ENCODE assay signal across 8 cellular contexts in the genomic region with DNA sequence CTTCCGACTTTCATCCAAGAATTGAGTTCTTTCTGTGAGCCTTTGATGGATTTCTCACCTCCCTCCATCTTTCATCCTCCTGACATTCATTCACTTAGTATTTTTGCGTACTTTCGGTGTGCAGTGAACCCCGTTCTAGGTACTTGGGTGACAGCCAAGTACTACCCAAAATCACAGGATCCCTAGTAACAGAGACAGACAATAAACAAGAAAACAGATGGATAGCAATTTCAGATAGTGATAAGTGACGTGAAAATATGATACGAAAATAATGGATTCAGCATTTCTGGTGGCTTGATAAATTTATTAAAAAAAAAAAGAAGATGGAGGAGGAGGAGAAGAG. TPM values are rescaled to one million over a fixed set of nuclear protein-coding genes. Genes with fewer than 3 reads are reported as not detected.
DNase-seq lines count a peak whose midpoint lies in the region; ATAC-seq and TF ChIP-seq lines count a peak whose summit lies in the region.

No MANE protein-coding gene starts in this region.

- no peaks in the 10 kb centered on the region for H3K9me3 Mint-ChIP-seq in CD14-positive monocyte

- intact Hi-C loops in CD14-positive monocyte (cut with micrococcal nuclease) = loop anchor here in 1 of 2 donors (10.0 kb wide), 1 partner anchor 182 kb away; a partner anchor contains a TSS

- H3K36me3 ChIP-seq in mucosa of rectum (ENCODE audit: control insufficient read depth in 2 of 2, insufficient read depth in 2 of 2, low read length in 2 of 2) = no peaks in the 10 kb centered on the region

- peak overlapping the region; percentile 95 to 99 (median 97) for H3K27ac Mint-ChIP-seq in CD14-positive monocyte

- H3K27me3 ChIP-seq in mucosa of rectum (ENCODE audit: control insufficient read depth in 2 of 2, insufficient read depth in 2 of 2, low read length in 2 of 2) = no peaks in the 10 kb centered on the region

- H3K27ac ChIP-seq in mucosa of rectum (ENCODE audit: low read depth in 2 of 2, low read length in 2 of 2) = peak overlapping the region; percentile 85 to 96

- TF ChIP-seq CTCF in CD14-positive monocyte (IDR thresholded peaks at IDR 0.05) (no peak), astrocyte of the cerebellum (IDR thresholded peaks at IDR 0.05; ENCODE audit: low read depth, low read length, missing control alignments) (no peak), GM13976 (IDR thresholded peaks at IDR 0.05; ENCODE audit: borderline replicate concordance, control extremely low read depth, extremely low read depth, insufficient read depth, missing control alignments) (no peak)

- ATAC-seq in HG02678 (IDR thresholded peaks at IDR 0.05; ENCODE audit: unreplicated experiment) (peak; percentile 17), HG02759 (IDR thresholded peaks at IDR 0.05; ENCODE audit: unreplicated experiment) (no peak)

- H3K9me3 ChIP-seq in mucosa of rectum (ENCODE audit: control insufficient read depth in 2 of 2, low read length in 2 of 2) = no peaks in the 10 kb centered on the region

- H3K36me3 Mint-ChIP-seq in CD14-positive monocyte = peaks cover 6 to 15% of the 10 kb centered on the region in 2 donors

- H3K4me3 Mint-ChIP-seq in CD14-positive monocyte = peak overlapping the region; percentile 94 to 95

- H3K4me1 ChIP-seq in mucosa of rectum (ENCODE audit: control insufficient read depth in 2 of 2, insufficient read depth in 2 of 2, low read length in 2 of 2) = peaks cover 3 to 6% of the 10 kb centered on the region in 2 donors

- H3K9ac ChIP-seq in mucosa of rectum (ENCODE audit: low read depth in 1 of 2, low read length in 2 of 2) = peak overlapping the region in 1 of 2 donors; percentile 13

- peaks cover 40% of the 10 kb centered on the region for H3K4me1 Mint-ChIP-seq in CD14-positive monocyte

- no peak for DNase-seq in CD14-positive monocyte (ENCODE audit: low spot score)
- DNase-seq in astrocyte of the cerebellum (ENCODE audit: low read depth) = no peak
- DNase-seq in amygdala (lab: John Stamatoyannopoulos, UW) = no peak
- no peak for DNase-seq in NCI-H526 (lab: John Stamatoyannopoulos, UW)
- DNase-seq in GM13976 (ENCODE audit: low spot score) = no peak

- in situ Hi-C loops in astrocyte of the cerebellum (cut with HindIII; ENCODE audit: low sequenced_read_pairs) (no loop called here), GM13976 (cut with MboI; ENCODE audit: low sequenced_read_pairs, unreplicated experiment) (loop anchor here (25.0 kb wide), 1 partner anchor 434 kb away; no protein-coding TSS in a partner anchor)

- H3K4me3 ChIP-seq in astrocyte of the cerebellum (ENCODE audit: low read depth, low read length) (peak overlapping the region; percentile 56), mucosa of rectum (ENCODE audit: low read length in 2 of 2) (peak overlapping the region; percentile 40 to 94)

- no peaks in the 10 kb centered on the region for H3K27me3 Mint-ChIP-seq in CD14-positive monocyte (ENCODE audit: low read depth in 3 of 3)

RNA-seq across cellular contexts. Expression of a gene that starts 0.3 kb away (rescaled TPM):
- 100 to 1,000 TPM; 190 to 210 TPM for polyA plus RNA-seq in CD14-positive monocyte
